21 cellular contexts compared by ENCODE assay signal in genomic region chr7:30119890-30120577, GRCh38.
"Had no signal": no experiment of that assay in that cellular context is flagged by ENCODE, and none has a peak within 500 bp of the region (broad histone marks: within the 10 kb centered on the region; RNA-seq: fewer than 3 reads in every experiment).

No MANE protein-coding gene starts in this region.

- H3K9me3 ChIP-seq: heart left ventricle, psoas muscle, right lobe of liver, tibial artery, upper lobe of left lung, vagina had no signal

- H3K79me2 ChIP-seq: parathyroid adenoma had no signal

- H3K4me1 ChIP-seq: parathyroid adenoma, upper lobe of left lung, vagina had no signal

- H2AFZ ChIP-seq: parathyroid adenoma had no signal

- H3K4me3 ChIP-seq: dorsolateral prefrontal cortex, heart left ventricle, lung, psoas muscle, right lobe of liver, tibial artery, upper lobe of left lung, vagina had no signal

- H3K36me3 ChIP-seq: heart left ventricle, right lobe of liver, tibial artery, upper lobe of left lung, vagina had no signal

- H3K4me3 Mint-ChIP-seq: naive B cell; nephron; stimulated activated effector memory CD8-positive, alpha-beta T cell treated with anti-CD3 and anti-CD28 coated beads, Interleukin-12 subunit alpha, Interleukin-12 subunit beta, amount 100 ng/mL, for 72 hours; stimulated activated naive CD8-positive, alpha-beta T cell treated with anti-CD3 and anti-CD28 coated beads, Interleukin-15, Interleukin-2, amounts not matched to agents 100 ng/mL and 50 ng/mL, for 24 hours had no signal

- H3K36me3 Mint-ChIP-seq: naive B cell; stimulated activated effector memory CD8-positive, alpha-beta T cell treated with anti-CD3 and anti-CD28 coated beads, Interleukin-12 subunit alpha, Interleukin-12 subunit beta, amount 100 ng/mL, for 72 hours had no signal

- H3K27ac ChIP-seq: heart left ventricle, parathyroid adenoma, psoas muscle, right lobe of liver, tibial artery, upper lobe of left lung, vagina had no signal

- H3K9me3 Mint-ChIP-seq: naive B cell; stimulated activated effector memory CD8-positive, alpha-beta T cell treated with anti-CD3 and anti-CD28 coated beads, Interleukin-12 subunit alpha, Interleukin-12 subunit beta, amount 100 ng/mL, for 72 hours; stimulated activated naive CD8-positive, alpha-beta T cell treated with anti-CD3 and anti-CD28 coated beads, Interleukin-15, Interleukin-2, amounts not matched to agents 100 ng/mL and 50 ng/mL, for 24 hours had no signal

- H3K27me3 Mint-ChIP-seq: naive B cell; stimulated activated naive CD8-positive, alpha-beta T cell treated with anti-CD3 and anti-CD28 coated beads, Interleukin-15, Interleukin-2, amounts not matched to agents 100 ng/mL and 50 ng/mL, for 24 hours had no signal

- DNase-seq: dorsolateral prefrontal cortex; effector CD8-positive, alpha-beta T cell; heart left ventricle; hippocampal formation; left colon; left ventricle myocardium superior; naive B cell; psoas muscle; retina; right lobe of liver; stimulated activated CD4-positive, alpha-beta T cell treated with anti-CD3 and anti-CD28 coated beads, Interleukin-4, amount 100 ng/mL, for 1 hour; stimulated activated CD8-positive, alpha-beta memory T cell treated with anti-CD3 and anti-CD28 coated beads, Interleukin-4, amount 100 ng/mL, for 48 hours; tibial artery; upper lobe of left lung had no signal

- H3K27ac Mint-ChIP-seq: naive B cell; stimulated activated effector memory CD8-positive, alpha-beta T cell treated with anti-CD3 and anti-CD28 coated beads, Interleukin-12 subunit alpha, Interleukin-12 subunit beta, amount 100 ng/mL, for 72 hours; stimulated activated naive CD8-positive, alpha-beta T cell treated with anti-CD3 and anti-CD28 coated beads, Interleukin-15, Interleukin-2, amounts not matched to agents 100 ng/mL and 50 ng/mL, for 24 hours had no signal

- ATAC-seq: esophagus mucosa; heart left ventricle; left colon; left ventricle myocardium superior; psoas muscle; right lobe of liver; stimulated activated effector memory CD8-positive, alpha-beta T cell treated with anti-CD3 and anti-CD28 coated beads, Interleukin-12 subunit alpha, Interleukin-12 subunit beta, amount 100 ng/mL, for 72 hours had no signal
